In genomic region chr3:49421890-49422378, GRCh38 we compare ENCODE assay signal across 11 cellular contexts. TPM values are rescaled to one million over a fixed set of nuclear protein-coding genes. Genes with fewer than 3 reads are reported as not detected.
A peak's percentile ranks its signal among the peaks of the same experiment; 100 is the strongest.
DNase-seq lines count a peak whose midpoint lies in the region; ATAC-seq, FAIRE-seq and TF ChIP-seq lines count a peak whose summit lies in the region.
"Had no signal": no experiment of that assay in that cellular context is flagged by ENCODE, and none has a peak within 500 bp of the region (broad histone marks: within the 10 kb centered on the region; RNA-seq: fewer than 3 reads in every experiment).

No MANE protein-coding gene starts in this region.

- no peak for TF ChIP-seq RAD21 in K562 (CRISPR knock-in tag; conservative IDR thresholded peaks at IDR 0.05 in 1 of 2, IDR thresholded peaks at IDR 0.05 in 1 of 2)

- no peaks in the 10 kb centered on the region for H3K9me2 ChIP-seq in GM23248 (ENCODE audit: insufficient read depth)

- H3K79me2 ChIP-seq in GM23248 (ENCODE audit: insufficient read depth) (no peaks in the 10 kb centered on the region), K562 (ENCODE audit: control insufficient read depth, insufficient read depth, low read length) (no peaks in the 10 kb centered on the region)

- H3K27me3 Mint-ChIP-seq in activated CD4-positive, alpha-beta memory T cell treated with anti-CD3 and anti-CD28 coated beads for 36 hours: no peaks in the 10 kb centered on the region

- H3F3A ChIP-seq in GM23248 (ENCODE audit: insufficient read depth): peaks cover 26% of the 10 kb centered on the region

- WGBS in GM23248 (ENCODE audit: low coverage in 1 of 2, low lambda C conversion rate in 2 of 2, missing lambda C conversion rate in 2 of 2), 2 experiments: 70 to 73% methylated on average over 13 to 14 of the region's 14 CpGs
- WGBS in K562 (ENCODE audit: insufficient coverage, low coverage, missing lambda C conversion rate): 87% methylated on average over 10 of the region's 14 CpGs
- 23% methylated on average over 13 of the region's 14 CpGs for WGBS in prostate gland

- H3K4me3 Mint-ChIP-seq in activated CD4-positive, alpha-beta memory T cell treated with anti-CD3 and anti-CD28 coated beads for 36 hours: no peak overlapping the region
- H3K4me3 Mint-ChIP-seq: activated T-cell treated with anti-CD3 and anti-CD28 coated beads, Interleukin-2, amount 50 U/mL, for 4 hours had no signal

- H3K9me3 Mint-ChIP-seq in activated CD4-positive, alpha-beta memory T cell treated with anti-CD3 and anti-CD28 coated beads for 36 hours: no peaks in the 10 kb centered on the region
- H3K9me3 Mint-ChIP-seq: activated T-cell treated with anti-CD3 and anti-CD28 coated beads, Interleukin-2, amount 50 U/mL, for 4 hours had no signal

- DNase-seq in GM23248 (no peak), K562 (ENCODE audit: extremely low read depth in 1 of 4, low spot score in 3 of 4) (peak in 1 of 4 experiments; percentile 4), prostate gland (ENCODE audit: low spot score) (no peak), ureter (ENCODE audit: low spot score) (no peak), NCI-H1048 (lab: John Stamatoyannopoulos, UW) (no peak), NCI-H2107 (lab: John Stamatoyannopoulos, UW) (no peak)
- DNase-seq in activated CD4-positive, alpha-beta memory T cell treated with anti-CD3 and anti-CD28 coated beads for 36 hours: no peak
- DNase-seq: activated T-cell treated with anti-CD3 and anti-CD28 coated beads, Interleukin-2, amount 50 U/mL, for 4 hours; DND-41; NCI-H1092 had no signal

- FAIRE-seq in K562 (lab: Jason Lieb, UNC): no peak

- in situ Hi-C loops in GM23248 (cut with MboI) (no loop called here), K562 (cut with MboI) (no loop called here)

- TF ChIP-seq CTCF in K562 (IDR thresholded peaks at IDR 0.05 in 2 of 3, conservative IDR thresholded peaks at IDR 0.05 in 1 of 3; ENCODE audit: insufficient read depth in 2 of 3, low read depth in 1 of 3, low read length in 3 of 3) (no peak), prostate gland (IDR thresholded peaks at IDR 0.05) (no peak)

- TF ChIP-seq POLR2A in K562 (conservative IDR thresholded peaks at IDR 0.05) (no peak), prostate gland (IDR thresholded peaks at IDR 0.05) (no peak)

- POLR2A ChIA-PET in K562 (lab: Yijun Ruan, JAX): interaction anchor here (0.6 to 2.4 kb wide), 2 partner anchors 10 to 400 kb away, joined by 3 to 10 read pairs; partner anchors contain the start of genes NDUFAF3, RHOA and TCTA
- POLR2A ChIA-PET in activated CD4-positive, alpha-beta memory T cell treated with anti-CD3 and anti-CD28 coated beads for 36 hours (lab: Charles Lee): interaction anchor here (0.8 to 1.6 kb wide), 2 partner anchors 9 to 10 kb away, joined by 4 to 9 read pairs; partner anchors contain the start of genes RHOA and TCTA

- H3K9ac ChIP-seq in GM23248 (no peak overlapping the region; the same call in 1 of the 2 replicates), K562 (ENCODE audit: insufficient read depth in 1 of 2, low read depth in 2 of 2, low read length in 2 of 2) (peak overlapping the region in 1 of 2 experiments; percentile 45; a peak in 1 of 4 replicates), iPS-18a (ENCODE audit: low read length) (peak overlapping the region; percentile 57)

- CTCF ChIA-PET in K562 (lab: Yijun Ruan, JAX; ENCODE audit: low intra/inter-chr PET ratio): no interaction called here
- CTCF ChIA-PET in activated CD4-positive, alpha-beta memory T cell treated with anti-CD3 and anti-CD28 coated beads for 36 hours (lab: Charles Lee): interaction anchor here (0.6 to 1.3 kb wide), 2 partner anchors 27 to 1287 kb away, joined by 3 to 5 read pairs; no protein-coding TSS in a partner anchor

- no peak for ATAC-seq in K562

- no TSS peak for BruUV-seq in K562 (replicated peaks; lab: Mats Ljungman, UMichigan)

- TF ChIP-seq EP300 in K562 (IDR thresholded peaks at IDR 0.05; ENCODE audit: low read length): no peak

- intact Hi-C loops in K562 (cut with micrococcal nuclease): no loop called here
- intact Hi-C loops in prostate gland (cut with DNase I): no loop called here
- intact Hi-C loops in activated CD4-positive, alpha-beta memory T cell treated with anti-CD3 and anti-CD28 coated beads for 36 hours (cut with micrococcal nuclease): loop anchor here (1.0 kb wide), 2 partner anchors 7 to 10 kb away; partner anchors contain the start of genes NICN1 and TCTA

- H2AFZ ChIP-seq in GM23248 (no peak overlapping the region), K562 (ENCODE audit: low read depth, low read length) (no peak overlapping the region)

- H3K9me1 ChIP-seq in K562 (ENCODE audit: control insufficient read depth, insufficient read depth, low read length): no peaks in the 10 kb centered on the region

- H3K4me3 ChIP-seq in GM23248 (no peak overlapping the region), K562 (no peak overlapping the region), iPS-18a (ENCODE audit: low read length) (peak overlapping the region; percentile 70), prostate gland (peak overlapping the region; percentile 25 to 31)

- peaks cover 46% of the 10 kb centered on the region for H3K4me1 Mint-ChIP-seq in activated CD4-positive, alpha-beta memory T cell treated with anti-CD3 and anti-CD28 coated beads for 36 hours (ENCODE audit: low read depth)

- no peaks in the 10 kb centered on the region for H4K20me1 ChIP-seq in GM23248 (ENCODE audit: insufficient read depth)
- no peaks in the 10 kb centered on the region for H4K20me1 ChIP-seq in K562 (replicated peaks; ENCODE audit: control insufficient read depth, insufficient read depth, low read length)

- H3K9me3 ChIP-seq in GM23248 (ENCODE audit: low read depth) (no peaks in the 10 kb centered on the region), K562 (replicated peaks; ENCODE audit: control insufficient read depth, insufficient read depth, low read depth, low read length) (no peaks in the 10 kb centered on the region), iPS-18a (ENCODE audit: control insufficient read depth, low read depth, low read length) (no peaks in the 10 kb centered on the region), prostate gland (no peaks in the 10 kb centered on the region)

- H3K4me1 ChIP-seq in GM23248 (ENCODE audit: insufficient read depth) (peaks cover 14% of the 10 kb centered on the region), K562 (replicated peaks in 1 of 2; ENCODE audit: control insufficient read depth in 2 of 2, insufficient read depth in 2 of 2, low read length in 2 of 2) (peaks cover 2 to 17% of the 10 kb centered on the region in 2 experiments; a peak in 3 of 5 replicates), iPS-18a (ENCODE audit: control insufficient read depth, low read depth, low read length) (peaks cover 7% of the 10 kb centered on the region), prostate gland (replicated peaks) (no peaks in the 10 kb centered on the region)

- H3K4me2 ChIP-seq in GM23248 (ENCODE audit: unreplicated experiment) (no peak overlapping the region), K562 (ENCODE audit: insufficient read depth, low read length) (no peak overlapping the region)

- no peaks in the 10 kb centered on the region for H3K27me3 ChIP-seq in GM23248 (replicated peaks; ENCODE audit: insufficient read depth)
- H3K27me3 ChIP-seq in K562 (ENCODE audit: control insufficient read depth in 2 of 2, insufficient read depth in 2 of 2, low read length in 2 of 2): no peaks in the 10 kb centered on the region
- no peaks in the 10 kb centered on the region for H3K27me3 ChIP-seq in iPS-18a (ENCODE audit: control insufficient read depth, insufficient read depth, low read length)
- H3K27me3 ChIP-seq in prostate gland (replicated peaks; ENCODE audit: insufficient read depth): no peaks in the 10 kb centered on the region

- H3K36me3 ChIP-seq in GM23248 (ENCODE audit: low read depth) (no peaks in the 10 kb centered on the region), K562 (ENCODE audit: control insufficient read depth, insufficient read depth, low read length) (no peaks in the 10 kb centered on the region), iPS-18a (ENCODE audit: control insufficient read depth, low read depth, low read length) (no peaks in the 10 kb centered on the region), prostate gland (peaks cover 0 to 4% of the 10 kb centered on the region in 2 donors)

- no peak overlapping the region for H3K27ac Mint-ChIP-seq in activated CD4-positive, alpha-beta memory T cell treated with anti-CD3 and anti-CD28 coated beads for 36 hours

- H3K36me3 Mint-ChIP-seq in activated CD4-positive, alpha-beta memory T cell treated with anti-CD3 and anti-CD28 coated beads for 36 hours: peaks cover 7% of the 10 kb centered on the region

- H3K27ac ChIP-seq in GM23248 (peak overlapping the region; percentile 89), K562 (ENCODE audit: extremely low read depth, low read depth, low read length) (no peak overlapping the region), iPS-18a (ENCODE audit: low read length) (no peak overlapping the region), prostate gland (no peak overlapping the region)

RNA-seq across cellular contexts. Expression of gene AMT, which starts 0.3 kb away (rescaled TPM):
- 1.6 and 5.8 TPM in 2 replicates for total RNA-seq in GM23248 (2014; rRNA removed; shearing (Covaris generic))
- polyA plus RNA-seq in GM23248 (2016; fragmentation: Nextera tagmentation; extraction: Ambion mirVana) (1.5 and 1.7 TPM in 2 replicates), K562 (2011; rRNA removed) (1.6 and 4.4 TPM in 2 replicates), K562 (2014; fragmentation: Illumina TruSeq; extraction: Trizol) (0.52 and 0.76 TPM in 2 replicates), K562 (2014; fragmentation: Nextera tagmentation; extraction: Ambion mirVana) (under 1 TPM; 0.25 to 0.66 TPM), K562 (2014; rRNA removed) (0.98 and 2.1 TPM in 2 replicates)
- total RNA-seq in K562 (2011; cell fraction: chromatin; rRNA removed; ENCODE audit: low replicate concordance): 9.9 and 19.2 TPM in 2 replicates
- 8.2 and 11.2 TPM in 2 replicates for total RNA-seq in K562 (2011; cell fraction: nucleolus; rRNA removed)
- total RNA-seq in K562 (2011; cell fraction: nucleoplasm; rRNA removed): 4.3 and 8.5 TPM in 2 replicates
- total RNA-seq in K562 (2014; rRNA removed) (0.37 and 0.41 TPM in 2 replicates), K562 (2014; rRNA removed; fragmentation: Illumina TruSeq; extraction: Trizol) (0.18 and 0.29 TPM in 2 replicates), K562 (2015; rRNA removed; fragmentation: Illumina TruSeq; extraction: Trizol) (0.14 and 0.41 TPM in 2 replicates), K562 (2021) (0.72 and 1.5 TPM in 2 replicates), prostate gland (1 to 10 TPM; 6.3 to 8.9 TPM), ureter (29.1 TPM)
- 0.58 and 0.99 TPM in 2 replicates for polyA plus RNA-seq in K562 (2011; cell fraction: cytosol; rRNA removed)
- 38.0 and 49.6 TPM in 2 replicates for polyA plus RNA-seq in K562 (2011; cell fraction: nucleus; rRNA removed)
- polyA plus RNA-seq in K562 (2012): 0.86 and 6.3 TPM in 2 replicates
- 0.42 and 0.70 TPM in 2 replicates for polyA minus RNA-seq in K562 (2011; rRNA and poly(A)+ RNA removed)
- polyA minus RNA-seq in K562 (2011; cell fraction: cytosol; rRNA and poly(A)+ RNA removed): not detected in 2 replicates
- polyA minus RNA-seq in K562 (2011; cell fraction: nucleus; rRNA and poly(A)+ RNA removed): 1.2 and 2.0 TPM in 2 replicates
- total RNA-seq in activated CD4-positive, alpha-beta memory T cell treated with anti-CD3 and anti-CD28 coated beads for 36 hours: 1 to 10 TPM; 2.4 to 2.6 TPM

RNA-seq across cellular contexts. Expression of gene NICN1, which starts 7.2 kb away (rescaled TPM):
- total RNA-seq in GM23248 (2014; rRNA removed; shearing (Covaris generic)): 10.9 and 18.7 TPM in 2 replicates
- polyA plus RNA-seq in GM23248 (2016; fragmentation: Nextera tagmentation; extraction: Ambion mirVana) (10.5 and 12.5 TPM in 2 replicates), K562 (2011; rRNA removed) (5.9 and 12.4 TPM in 2 replicates), K562 (2014; fragmentation: Illumina TruSeq; extraction: Trizol) (5.7 and 7.4 TPM in 2 replicates), K562 (2014; fragmentation: Nextera tagmentation; extraction: Ambion mirVana) (1 to 10 TPM; 6.0 to 7.0 TPM), K562 (2014; rRNA removed) (4.1 and 6.4 TPM in 2 replicates)
- total RNA-seq in K562 (2011; cell fraction: chromatin; rRNA removed; ENCODE audit: low replicate concordance): 13.0 and 26.2 TPM in 2 replicates
- total RNA-seq in K562 (2011; cell fraction: nucleolus; rRNA removed): 4.1 and 5.8 TPM in 2 replicates
- total RNA-seq in K562 (2011; cell fraction: nucleoplasm; rRNA removed): 10.6 and 13.0 TPM in 2 replicates
- total RNA-seq in K562 (2014; rRNA removed) (1.9 and 4.7 TPM in 2 replicates), K562 (2014; rRNA removed; fragmentation: Illumina TruSeq; extraction: Trizol) (2.7 and 3.1 TPM in 2 replicates), K562 (2015; rRNA removed; fragmentation: Illumina TruSeq; extraction: Trizol) (3.7 and 4.2 TPM in 2 replicates), K562 (2021) (7.2 and 8.8 TPM in 2 replicates), prostate gland (10 to 100 TPM in 1 of 2 donors, 1 to 10 TPM in 1; 5.9 to 11.6 TPM), ureter (27.4 TPM)
- 10.9 and 11.2 TPM in 2 replicates for polyA plus RNA-seq in K562 (2011; cell fraction: cytosol; rRNA removed)
- 83.5 and 91.2 TPM in 2 replicates for polyA plus RNA-seq in K562 (2011; cell fraction: nucleus; rRNA removed)
- 9.5 and 18.2 TPM in 2 replicates for polyA plus RNA-seq in K562 (2012)
- 6.1 and 8.2 TPM in 2 replicates for polyA minus RNA-seq in K562 (2011; rRNA and poly(A)+ RNA removed)
- 11.1 TPM in 1 of 2 replicates, not detected in the other for polyA minus RNA-seq in K562 (2011; cell fraction: cytosol; rRNA and poly(A)+ RNA removed)
- polyA minus RNA-seq in K562 (2011; cell fraction: nucleus; rRNA and poly(A)+ RNA removed): 3.6 and 5.6 TPM in 2 replicates
- total RNA-seq in activated CD4-positive, alpha-beta memory T cell treated with anti-CD3 and anti-CD28 coated beads for 36 hours: 10 to 100 TPM; 12.0 to 12.8 TPM

RNA-seq across cellular contexts. Expression of gene TCTA, which starts 9.7 kb away (rescaled TPM):
- 34.0 and 55.7 TPM in 2 replicates for total RNA-seq in GM23248 (2014; rRNA removed; shearing (Covaris generic))
- polyA plus RNA-seq in GM23248 (2016; fragmentation: Nextera tagmentation; extraction: Ambion mirVana): 52.2 and 55.0 TPM in 2 replicates
- 15.7 and 36.6 TPM in 2 replicates for total RNA-seq in K562 (2011; cell fraction: chromatin; rRNA removed; ENCODE audit: low replicate concordance)
- total RNA-seq in K562 (2011; cell fraction: nucleolus; rRNA removed): 21.7 and 24.9 TPM in 2 replicates
- 23.7 and 33.4 TPM in 2 replicates for total RNA-seq in K562 (2011; cell fraction: nucleoplasm; rRNA removed)
- 6.5 and 8.0 TPM in 2 replicates for total RNA-seq in K562 (2014; rRNA removed)
- total RNA-seq in K562 (2014; rRNA removed; fragmentation: Illumina TruSeq; extraction: Trizol): 6.4 and 6.6 TPM in 2 replicates
- 7.5 and 8.3 TPM in 2 replicates for total RNA-seq in K562 (2015; rRNA removed; fragmentation: Illumina TruSeq; extraction: Trizol)
- total RNA-seq in K562 (2021): 7.7 and 8.2 TPM in 2 replicates
- 9.3 and 11.7 TPM in 2 replicates for polyA plus RNA-seq in K562 (2011; rRNA removed)
- 15.7 and 16.0 TPM in 2 replicates for polyA plus RNA-seq in K562 (2011; cell fraction: cytosol; rRNA removed)
- polyA plus RNA-seq in K562 (2011; cell fraction: nucleus; rRNA removed): 4.7 and 9.4 TPM in 2 replicates
- 10.3 and 13.8 TPM in 2 replicates for polyA plus RNA-seq in K562 (2012)
- 14.6 and 15.4 TPM in 2 replicates for polyA plus RNA-seq in K562 (2014; fragmentation: Illumina TruSeq; extraction: Trizol)
- 1 to 10 TPM; 4.0 to 4.2 TPM for polyA plus RNA-seq in K562 (2014; fragmentation: Nextera tagmentation; extraction: Ambion mirVana)
- polyA plus RNA-seq in K562 (2014; rRNA removed): 8.8 and 9.5 TPM in 2 replicates
- 7.7 and 9.8 TPM in 2 replicates for polyA minus RNA-seq in K562 (2011; rRNA and poly(A)+ RNA removed)
- 4.1 and 4.7 TPM in 2 replicates for polyA minus RNA-seq in K562 (2011; cell fraction: cytosol; rRNA and poly(A)+ RNA removed)
- polyA minus RNA-seq in K562 (2011; cell fraction: nucleus; rRNA and poly(A)+ RNA removed): 5.7 and 8.4 TPM in 2 replicates
- 10 to 100 TPM; 39.6 to 70.0 TPM for total RNA-seq in prostate gland
- total RNA-seq in ureter: 37.1 TPM
- 10 to 100 TPM in 1 of 2 experiments, 1 to 10 TPM in 1; 9.5 to 10.9 TPM for total RNA-seq in activated CD4-positive, alpha-beta memory T cell treated with anti-CD3 and anti-CD28 coated beads for 36 hours

RNA-seq across cellular contexts. Expression of gene RHOA, which starts 10.2 kb away (rescaled TPM):
- total RNA-seq in GM23248 (2014; rRNA removed; shearing (Covaris generic)): 781 and 915 TPM in 2 replicates
- polyA plus RNA-seq in GM23248 (2016; fragmentation: Nextera tagmentation; extraction: Ambion mirVana) (996 and 1,025 TPM in 2 replicates), K562 (2011; rRNA removed) (136 and 148 TPM in 2 replicates), K562 (2014; fragmentation: Illumina TruSeq; extraction: Trizol) (269 and 334 TPM in 2 replicates), K562 (2014; fragmentation: Nextera tagmentation; extraction: Ambion mirVana) (100 to 1,000 TPM; 345 to 540 TPM), K562 (2014; rRNA removed) (147 and 152 TPM in 2 replicates)
- 37.6 and 39.3 TPM in 2 replicates for total RNA-seq in K562 (2011; cell fraction: chromatin; rRNA removed; ENCODE audit: low replicate concordance)
- 40.9 and 41.2 TPM in 2 replicates for total RNA-seq in K562 (2011; cell fraction: nucleolus; rRNA removed)
- total RNA-seq in K562 (2011; cell fraction: nucleoplasm; rRNA removed): 54.2 and 73.1 TPM in 2 replicates
- total RNA-seq in K562 (2014; rRNA removed) (136 and 147 TPM in 2 replicates), K562 (2014; rRNA removed; fragmentation: Illumina TruSeq; extraction: Trizol) (214 and 232 TPM in 2 replicates), K562 (2015; rRNA removed; fragmentation: Illumina TruSeq; extraction: Trizol) (229 and 236 TPM in 2 replicates), K562 (2021) (255 and 267 TPM in 2 replicates), prostate gland (100 to 1,000 TPM; 296 to 343 TPM), ureter (379 TPM)
- 137 and 195 TPM in 2 replicates for polyA plus RNA-seq in K562 (2011; cell fraction: cytosol; rRNA removed)
- polyA plus RNA-seq in K562 (2011; cell fraction: nucleus; rRNA removed): 75.2 and 120 TPM in 2 replicates
- polyA plus RNA-seq in K562 (2012): 285 and 304 TPM in 2 replicates
- 216 and 222 TPM in 2 replicates for polyA minus RNA-seq in K562 (2011; rRNA and poly(A)+ RNA removed)
- 249 and 294 TPM in 2 replicates for polyA minus RNA-seq in K562 (2011; cell fraction: cytosol; rRNA and poly(A)+ RNA removed)
- polyA minus RNA-seq in K562 (2011; cell fraction: nucleus; rRNA and poly(A)+ RNA removed): 20.9 and 49.4 TPM in 2 replicates
- total RNA-seq in activated CD4-positive, alpha-beta memory T cell treated with anti-CD3 and anti-CD28 coated beads for 36 hours: 100 to 1,000 TPM; 497 to 514 TPM

RNA-seq across cellular contexts. Expression of gene DAG1, which starts 48.1 kb away (rescaled TPM):
- total RNA-seq in GM23248 (2014; rRNA removed; shearing (Covaris generic)): 81.8 and 90.2 TPM in 2 replicates
- polyA plus RNA-seq in GM23248 (2016; fragmentation: Nextera tagmentation; extraction: Ambion mirVana) (42.4 and 43.0 TPM in 2 replicates), K562 (2011; rRNA removed) (6.7 and 8.5 TPM in 2 replicates), K562 (2014; fragmentation: Illumina TruSeq; extraction: Trizol) (12.5 and 13.7 TPM in 2 replicates), K562 (2014; fragmentation: Nextera tagmentation; extraction: Ambion mirVana) (under 1 TPM; 0.29 to 0.39 TPM), K562 (2014; rRNA removed) (8.4 and 9.5 TPM in 2 replicates)
- 26.7 and 35.3 TPM in 2 replicates for total RNA-seq in K562 (2011; cell fraction: chromatin; rRNA removed; ENCODE audit: low replicate concordance)
- 23.9 and 25.5 TPM in 2 replicates for total RNA-seq in K562 (2011; cell fraction: nucleolus; rRNA removed)
- 30.5 and 35.5 TPM in 2 replicates for total RNA-seq in K562 (2011; cell fraction: nucleoplasm; rRNA removed)
- total RNA-seq in K562 (2014; rRNA removed) (11.7 and 12.1 TPM in 2 replicates), K562 (2014; rRNA removed; fragmentation: Illumina TruSeq; extraction: Trizol) (5.3 and 6.1 TPM in 2 replicates), K562 (2015; rRNA removed; fragmentation: Illumina TruSeq; extraction: Trizol) (8.2 and 9.2 TPM in 2 replicates), K562 (2021) (19.3 and 19.6 TPM in 2 replicates), prostate gland (100 to 1,000 TPM in 1 of 2 donors, 10 to 100 TPM in 1; 86.7 to 213 TPM), ureter (94.0 TPM)
- polyA plus RNA-seq in K562 (2011; cell fraction: cytosol; rRNA removed): 6.4 and 8.5 TPM in 2 replicates
- polyA plus RNA-seq in K562 (2011; cell fraction: nucleus; rRNA removed): 9.0 and 11.1 TPM in 2 replicates
- 8.6 and 9.6 TPM in 2 replicates for polyA plus RNA-seq in K562 (2012)
- 8.8 and 9.0 TPM in 2 replicates for polyA minus RNA-seq in K562 (2011; rRNA and poly(A)+ RNA removed)
- polyA minus RNA-seq in K562 (2011; cell fraction: cytosol; rRNA and poly(A)+ RNA removed): 9.3 and 12.0 TPM in 2 replicates
- polyA minus RNA-seq in K562 (2011; cell fraction: nucleus; rRNA and poly(A)+ RNA removed): 4.6 and 6.9 TPM in 2 replicates
- 1 to 10 TPM; 9.4 to 9.6 TPM for total RNA-seq in activated CD4-positive, alpha-beta memory T cell treated with anti-CD3 and anti-CD28 coated beads for 36 hours

Comparison
In these comparisons a context has a peak if more than half of its experiments do, and no peak if none do; other contexts are left out.
1. H3K4me3 ChIP-seq: peak in iPS-18a (single experiment) and prostate gland (2 of 2); none in GM23248 (single experiment) and K562 (single experiment).